36 cellular contexts compared by ENCODE assay signal in the genomic region with DNA sequence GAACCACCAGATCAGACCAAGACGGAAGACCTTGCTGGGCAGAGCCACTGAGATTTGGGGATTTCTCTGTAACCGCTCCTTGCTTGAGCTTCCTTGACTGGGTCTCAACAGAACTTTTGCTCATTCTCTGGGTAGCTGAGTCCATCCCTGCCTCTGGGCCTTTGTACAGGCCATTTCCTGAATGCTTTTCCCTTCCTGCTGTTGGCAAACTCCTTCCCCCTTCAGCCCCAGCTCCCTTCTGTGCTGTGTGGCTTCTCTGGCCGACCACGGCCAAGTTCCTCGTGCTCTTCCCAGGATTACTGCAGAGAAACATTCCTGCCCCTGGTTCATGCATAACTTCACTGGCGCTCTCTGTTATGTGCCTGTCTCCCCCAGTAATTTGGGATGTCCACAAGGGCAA.
"Had no signal": no experiment of that assay in that cellular context is flagged by ENCODE, and none has a peak within 500 bp of the region (broad histone marks: within the 10 kb centered on the region; RNA-seq: fewer than 3 reads in every experiment).

No MANE protein-coding gene starts in this region.

- H3K4me1 ChIP-seq: adrenal gland, ascending aorta had no signal

- H3K9me3 Mint-ChIP-seq: activated B cell treated with CpG ODN at 0.5 μM for 24 hours; activated CD4-positive, alpha-beta memory T cell treated with anti-CD3 and anti-CD28 coated beads for 36 hours; activated CD4-positive, alpha-beta T cell treated with anti-CD3 and anti-CD28 coated beads, Interleukin-2, amount 10 ng/mL, durations not matched to agents 24 days and 14 days; activated CD8-positive, alpha-beta T cell treated with anti-CD3 and anti-CD28 coated beads for 36 hours; activated naive CD4-positive, alpha-beta T cell treated with anti-CD3 and anti-CD28 coated beads for 36 hours; activated naive CD4-positive, alpha-beta T cell treated with anti-CD3 and anti-CD28 coated beads, Interleukin-2, amount 50 U/mL, for 72 hours; activated naive CD8-positive, alpha-beta T cell treated with anti-CD3 and anti-CD28 coated beads for 36 hours; activated T-cell treated with anti-CD3 and anti-CD28 coated beads, Interleukin-2, amount 50 U/mL, for 4 hours; activated T-cell treated with anti-CD3 and anti-CD28 coated beads, Interleukin-2, amount 50 U/mL, for 72 hours; activated T-helper 1 cell treated with anti-CD3 and anti-CD28 coated beads, Interleukin-12 subunit alpha, Interleukin-12 subunit beta, Interleukin-2, Interleukin-4 antibody, amounts not matched to agents 30 ng/mL and 10 ng/mL and 1 ng/mL, durations not matched to agents 14 hours and 24 hours and 36 hours; activated T-helper 17 cell treated with anti-CD3 and anti-CD28 coated beads, Interleukin-2, amount 50 U/mL, for 72 hours; T-helper 1 cell treated with Interleukin-12 subunit alpha and Interleukin-12 subunit beta and Interleukin-4 antibody, amounts not matched to agents 30 μg/mL and 1 μg/mL, for 36 hours; T-helper 2 cell treated with Interferon-gamma antibody and Interleukin-4, amounts not matched to agents 5 μg/mL and 100 μg/mL, for 36 hours had no signal

- H3K36me3 ChIP-seq: adrenal gland, ascending aorta, cardiac muscle cell had no signal

- H3K9me3 ChIP-seq: adrenal gland, ascending aorta had no signal

- H3K36me3 Mint-ChIP-seq: activated CD4-positive, alpha-beta memory T cell treated with anti-CD3 and anti-CD28 coated beads for 36 hours; activated naive CD4-positive, alpha-beta T cell treated with anti-CD3 and anti-CD28 coated beads, Interleukin-2, amount 50 U/mL, for 72 hours; activated naive CD8-positive, alpha-beta T cell treated with anti-CD3 and anti-CD28 coated beads for 36 hours; brain had no signal

- H3K27ac Mint-ChIP-seq: activated B cell treated with CpG ODN at 0.5 μM for 24 hours; activated CD4-positive, alpha-beta memory T cell treated with anti-CD3 and anti-CD28 coated beads for 36 hours; activated CD4-positive, alpha-beta T cell treated with anti-CD3 and anti-CD28 coated beads, Interleukin-2, amount 10 ng/mL, durations not matched to agents 24 days and 14 days; activated CD8-positive, alpha-beta T cell treated with anti-CD3 and anti-CD28 coated beads for 36 hours; activated naive CD4-positive, alpha-beta T cell treated with anti-CD3 and anti-CD28 coated beads for 36 hours; activated naive CD4-positive, alpha-beta T cell treated with anti-CD3 and anti-CD28 coated beads, Interleukin-2, amount 50 U/mL, for 72 hours; activated naive CD8-positive, alpha-beta T cell treated with anti-CD3 and anti-CD28 coated beads for 36 hours; activated T-cell treated with anti-CD3 and anti-CD28 coated beads, Interleukin-2, amount 50 U/mL, for 72 hours; activated T-helper 1 cell treated with anti-CD3 and anti-CD28 coated beads, Interleukin-12 subunit alpha, Interleukin-12 subunit beta, Interleukin-2, Interleukin-4 antibody, amounts not matched to agents 30 ng/mL and 10 ng/mL and 1 ng/mL, durations not matched to agents 14 hours and 24 hours and 36 hours; activated T-helper 17 cell treated with anti-CD3 and anti-CD28 coated beads, Interleukin-2, amount 50 U/mL, for 72 hours; T-helper 1 cell treated with Interleukin-12 subunit alpha and Interleukin-12 subunit beta and Interleukin-4 antibody, amounts not matched to agents 30 μg/mL and 1 μg/mL, for 36 hours; T-helper 2 cell treated with Interferon-gamma antibody and Interleukin-4, amounts not matched to agents 5 μg/mL and 100 μg/mL, for 36 hours had no signal

- H3K27me3 Mint-ChIP-seq: activated B cell treated with CpG ODN at 0.5 μM for 24 hours; activated CD8-positive, alpha-beta T cell treated with anti-CD3 and anti-CD28 coated beads for 36 hours; activated naive CD8-positive, alpha-beta T cell treated with anti-CD3 and anti-CD28 coated beads for 36 hours had no signal

- H3K4me1 Mint-ChIP-seq: activated B cell treated with CpG ODN at 0.5 μM for 24 hours; activated CD4-positive, alpha-beta T cell treated with anti-CD3 and anti-CD28 coated beads, Interleukin-2, amount 10 ng/mL, durations not matched to agents 24 days and 14 days; activated naive CD8-positive, alpha-beta T cell treated with anti-CD3 and anti-CD28 coated beads for 36 hours; activated T-helper 17 cell treated with anti-CD3 and anti-CD28 coated beads, Interleukin-2, amount 50 U/mL, for 72 hours had no signal

- H3K27ac ChIP-seq: adrenal gland, ascending aorta, cardiac muscle cell, VCaP had no signal

- H3K4me3 ChIP-seq: adrenal gland, ascending aorta, cardiac muscle cell had no signal

- FAIRE-seq: bronchial epithelial cell, TTC549 had no signal

- H3K4me3 Mint-ChIP-seq: activated B cell treated with CpG ODN at 0.5 μM for 24 hours; activated CD4-positive, alpha-beta memory T cell treated with anti-CD3 and anti-CD28 coated beads for 36 hours; activated CD4-positive, alpha-beta T cell treated with anti-CD3 and anti-CD28 coated beads, Interleukin-2, amount 10 ng/mL, durations not matched to agents 24 days and 14 days; activated CD8-positive, alpha-beta T cell treated with anti-CD3 and anti-CD28 coated beads for 36 hours; activated naive CD4-positive, alpha-beta T cell treated with anti-CD3 and anti-CD28 coated beads for 36 hours; activated naive CD8-positive, alpha-beta T cell treated with anti-CD3 and anti-CD28 coated beads for 36 hours; activated T-cell treated with anti-CD3 and anti-CD28 coated beads, Interleukin-2, amount 50 U/mL, for 4 hours; activated T-cell treated with anti-CD3 and anti-CD28 coated beads, Interleukin-2, amount 50 U/mL, for 72 hours; activated T-helper 1 cell treated with anti-CD3 and anti-CD28 coated beads, Interleukin-12 subunit alpha, Interleukin-12 subunit beta, Interleukin-2, Interleukin-4 antibody, amounts not matched to agents 30 ng/mL and 10 ng/mL and 1 ng/mL, durations not matched to agents 14 hours and 24 hours and 36 hours; activated T-helper 17 cell treated with anti-CD3 and anti-CD28 coated beads, Interleukin-2, amount 50 U/mL, for 72 hours; brain; T-helper 1 cell treated with Interleukin-12 subunit alpha and Interleukin-12 subunit beta and Interleukin-4 antibody, amounts not matched to agents 30 μg/mL and 1 μg/mL, for 36 hours; T-helper 2 cell treated with Interferon-gamma antibody and Interleukin-4, amounts not matched to agents 5 μg/mL and 100 μg/mL, for 36 hours had no signal

- DNase-seq: activated B cell treated with CpG ODN at 0.5 μM for 24 hours; activated CD4-positive, alpha-beta memory T cell treated with anti-CD3 and anti-CD28 coated beads for 36 hours; activated CD4-positive, alpha-beta T cell treated with anti-CD3 and anti-CD28 coated beads for 4 hours; activated CD4-positive, alpha-beta T cell treated with anti-CD3 and anti-CD28 coated beads, Interleukin-2, amount 10 ng/mL, durations not matched to agents 24 days and 14 days; activated CD4-positive, alpha-beta T cell treated with anti-CD3 and anti-CD28 coated beads, Interleukin-2, amount 50 U/mL, for 1 hour; activated CD4-positive, alpha-beta T cell treated with anti-CD3 and anti-CD28 coated beads, Interleukin-2, amount 50 U/mL, for 4 hours; activated CD4-positive, CD25-positive, alpha-beta regulatory T cell treated with anti-CD3 and anti-CD28 coated beads, Interleukin-2, amount 50 U/mL, for 72 hours; activated CD8-positive, alpha-beta memory T cell treated with anti-CD3 and anti-CD28 coated beads, Interleukin-2, amount 50 U/mL, for 4 hours; activated CD8-positive, alpha-beta T cell treated with anti-CD3 and anti-CD28 coated beads for 36 hours; activated gamma-delta T cell treated with Interleukin-2 at 50 U/mL for 16 hours; activated naive CD4-positive, alpha-beta T cell; activated naive CD4-positive, alpha-beta T cell treated with anti-CD3 and anti-CD28 coated beads for 36 hours; activated naive CD4-positive, alpha-beta T cell treated with anti-CD3 and anti-CD28 coated beads, Interleukin-2, amount 50 U/mL, for 16 hours; activated naive CD8-positive, alpha-beta T cell treated with anti-CD3 and anti-CD28 coated beads for 36 hours; activated T-cell treated with anti-CD3 and anti-CD28 coated beads for 4 hours; activated T-cell treated with anti-CD3 and anti-CD28 coated beads, Interleukin-2, amount 50 U/mL, for 1 hour; activated T-cell treated with anti-CD3 and anti-CD28 coated beads, Interleukin-2, amount 50 U/mL, for 4 hours; activated T-cell treated with anti-CD3 and anti-CD28 coated beads, Interleukin-2, amount 50 U/mL, for 72 hours; amniotic stem cell; anterior cingulate cortex; central memory CD4-positive, alpha-beta T cell; T-helper 1 cell; T-helper 2 cell; T-helper 9 cell had no signal

- ATAC-seq: activated CD8-positive, alpha-beta T cell treated with anti-CD3 and anti-CD28 coated beads for 36 hours; activated naive CD4-positive, alpha-beta T cell treated with anti-CD3 and anti-CD28 coated beads, Interleukin-2, amount 50 U/mL, for 72 hours; activated T-cell treated with anti-CD3 and anti-CD28 coated beads, Interleukin-2, amount 50 U/mL, for 4 hours; activated T-cell treated with anti-CD3 and anti-CD28 coated beads, Interleukin-2, amount 50 U/mL, for 72 hours; activated T-helper 17 cell treated with anti-CD3 and anti-CD28 coated beads, Interleukin-2, amount 50 U/mL, for 72 hours had no signal

- H3K27me3 ChIP-seq: adrenal gland, ascending aorta, cardiac muscle cell had no signal
